Comparison of ENCODE assay signal across 15 cellular contexts in the genomic region with DNA sequence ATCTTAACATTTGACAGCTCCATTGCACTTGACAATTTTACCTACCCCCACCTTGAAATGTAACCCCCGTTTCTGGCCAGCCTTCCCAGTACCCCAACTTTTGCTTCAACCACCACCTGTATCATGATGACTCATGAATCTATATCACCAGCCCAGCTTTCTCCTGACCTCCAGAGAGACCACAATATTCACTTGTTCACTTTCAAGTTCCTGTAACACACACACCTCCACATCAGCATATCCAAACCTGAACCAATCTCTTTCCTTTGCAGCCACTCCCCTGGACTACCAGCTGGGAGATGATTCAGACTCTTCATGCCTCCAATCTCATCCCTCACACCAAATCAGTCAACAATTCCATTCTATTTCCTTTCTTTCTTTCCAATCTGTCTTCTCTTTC. TPM values are rescaled to one million over a fixed set of nuclear protein-coding genes. Genes with fewer than 3 reads are reported as not detected.
A peak's percentile ranks its signal among the peaks of the same experiment; 100 is the strongest.
DNase-seq lines count a peak whose midpoint lies in the region; ATAC-seq and TF ChIP-seq lines count a peak whose summit lies in the region.
"Had no signal": no experiment of that assay in that cellular context is flagged by ENCODE, and none has a peak within 500 bp of the region (broad histone marks: within the 10 kb centered on the region; RNA-seq: fewer than 3 reads in every experiment).

No MANE protein-coding gene starts in this region.

- H3K4me1 Mint-ChIP-seq in activated CD8-positive, alpha-beta T cell treated with anti-CD3 and anti-CD28 coated beads, Interleukin-2, amount 10 ng/mL, durations not matched to agents 7 days and 5 days (ENCODE audit: low read depth): peaks cover 48% of the 10 kb centered on the region
- H3K4me1 Mint-ChIP-seq: activated B cell treated with CpG ODN at 0.5 μM for 24 hours had no signal

- H3K9me3 Mint-ChIP-seq in activated CD8-positive, alpha-beta T cell treated with anti-CD3 and anti-CD28 coated beads, Interleukin-2, amount 10 ng/mL, durations not matched to agents 7 days and 5 days (ENCODE audit: insufficient read depth): no peaks in the 10 kb centered on the region
- H3K9me3 Mint-ChIP-seq: activated B cell treated with CpG ODN at 0.5 μM for 24 hours had no signal

- peak; percentile 41 for DNase-seq in Caki2 (ENCODE audit: low read depth)
- DNase-seq in GM19240 (ENCODE audit: insufficient read length, low spot score): peak; percentile 12
- no peak for DNase-seq in activated CD8-positive, alpha-beta T cell treated with anti-CD3 and anti-CD28 coated beads, Interleukin-2, amount 10 ng/mL, durations not matched to agents 7 days and 5 days
- peak; percentile 39 to 65 for DNase-seq in foreskin keratinocyte
- DNase-seq in NCI-H1092 (lab: John Stamatoyannopoulos, UW): no peak
- no peak for DNase-seq in SHP77 treated with DMSO at 0.1 percent for 48 hours (lab: John Stamatoyannopoulos, UW)
- no peak for DNase-seq in stimulated activated naive CD4-positive, alpha-beta T cell treated with Interleukin-2 at 50 U/mL for 16 hours (lab: John Stamatoyannopoulos, UW)
- no peak for DNase-seq in aorta
- DNase-seq: activated B cell treated with CpG ODN at 0.5 μM for 24 hours, brain microvascular endothelial cell, C1 segment of cervical spinal cord, NCI-H1417, PC-3, substantia nigra had no signal

- H3K4me3 Mint-ChIP-seq in activated CD8-positive, alpha-beta T cell treated with anti-CD3 and anti-CD28 coated beads, Interleukin-2, amount 10 ng/mL, durations not matched to agents 7 days and 5 days: no peak overlapping the region
- H3K4me3 Mint-ChIP-seq: activated B cell treated with CpG ODN at 0.5 μM for 24 hours had no signal

- ATAC-seq in activated CD8-positive, alpha-beta T cell treated with anti-CD3 and anti-CD28 coated beads, Interleukin-2, amount 10 ng/mL, durations not matched to agents 7 days and 5 days: peak; percentile 71
- ATAC-seq in foreskin keratinocyte (peak; percentile 34), aorta (ENCODE audit: low FRiP score) (no peak)
- ATAC-seq: PC-3 had no signal

- in situ Hi-C loops in Caki2 (cut with HindIII; ENCODE audit: low pct_unique_long_range_greater_than_20kb, low sequenced_read_pairs): no loop called here

- H3K36me3 ChIP-seq in aorta (ENCODE audit: control insufficient read depth in 1 of 2, insufficient read depth in 2 of 2, low read length in 1 of 2): peaks cover 4 to 8% of the 10 kb centered on the region in 2 donors

- no peaks in the 10 kb centered on the region for H3K9me3 ChIP-seq in aorta (ENCODE audit: control insufficient read depth, low read length)
- H3K9me3 ChIP-seq: prostate gland had no signal

- H3K27ac ChIP-seq in foreskin keratinocyte: no peak overlapping the region
- H3K27ac ChIP-seq in aorta (ENCODE audit: low read depth in 1 of 2, low read length in 2 of 2): no peak overlapping the region
- H3K27ac ChIP-seq: brain microvascular endothelial cell, prostate gland had no signal

- peaks cover 74% of the 10 kb centered on the region for H3K36me3 Mint-ChIP-seq in activated CD8-positive, alpha-beta T cell treated with anti-CD3 and anti-CD28 coated beads, Interleukin-2, amount 10 ng/mL, durations not matched to agents 7 days and 5 days (ENCODE audit: low read depth)

- TF ChIP-seq CTCF in foreskin keratinocyte (conservative IDR thresholded peaks at IDR 0.05): no peak

- H3K27me3 Mint-ChIP-seq in activated CD8-positive, alpha-beta T cell treated with anti-CD3 and anti-CD28 coated beads, Interleukin-2, amount 10 ng/mL, durations not matched to agents 7 days and 5 days (ENCODE audit: low read depth): no peaks in the 10 kb centered on the region
- H3K27me3 Mint-ChIP-seq: activated B cell treated with CpG ODN at 0.5 μM for 24 hours had no signal

- CTCF ChIA-PET in activated CD8-positive, alpha-beta T cell treated with anti-CD3 and anti-CD28 coated beads, Interleukin-2, amount 10 ng/mL, durations not matched to agents 7 days and 5 days (lab: Charles Lee): interaction anchor here (0.7 to 1.9 kb wide), 3 partner anchors 13 to 241 kb away, joined by 3 to 7 read pairs (median 5); a partner anchor contains a TSS

- 82% methylated on average over 1 of the region's 1 CpG for WGBS in aorta, 2 donors

- H3K4me3 ChIP-seq in aorta (ENCODE audit: low read length in 2 of 2): no peak overlapping the region
- H3K4me3 ChIP-seq: prostate gland had no signal

- POLR2A ChIA-PET in activated CD8-positive, alpha-beta T cell treated with anti-CD3 and anti-CD28 coated beads, Interleukin-2, amount 10 ng/mL, durations not matched to agents 7 days and 5 days (lab: Charles Lee): interaction anchor here (1.0 kb wide), 1 partner anchor 29 kb away, joined by 3 read pairs; no protein-coding TSS in a partner anchor

- intact Hi-C loops in aorta (cut with DNase I): no loop called here

- peak overlapping the region; percentile 29 for H3K27ac Mint-ChIP-seq in activated CD8-positive, alpha-beta T cell treated with anti-CD3 and anti-CD28 coated beads, Interleukin-2, amount 10 ng/mL, durations not matched to agents 7 days and 5 days
- H3K27ac Mint-ChIP-seq: activated B cell treated with CpG ODN at 0.5 μM for 24 hours had no signal

- H3K4me1 ChIP-seq in foreskin keratinocyte: no peaks in the 10 kb centered on the region
- no peaks in the 10 kb centered on the region for H3K4me1 ChIP-seq in aorta (ENCODE audit: control insufficient read depth in 1 of 2, insufficient read depth in 2 of 2, low read length in 2 of 2)
- H3K4me1 ChIP-seq: prostate gland had no signal

- no peaks in the 10 kb centered on the region for H3K27me3 ChIP-seq in foreskin keratinocyte
- H3K27me3 ChIP-seq in aorta (ENCODE audit: control insufficient read depth in 1 of 2, insufficient read depth in 2 of 2, low read length in 1 of 2): no peaks in the 10 kb centered on the region
- H3K27me3 ChIP-seq: brain microvascular endothelial cell had no signal

RNA-seq across cellular contexts. Expression of a gene that starts 8.0 kb away (rescaled TPM):
- total RNA-seq in Caki2 (2014; rRNA removed; shearing (Covaris generic); ENCODE audit: low replicate concordance): 5.8 and 20.3 TPM in 2 replicates
- total RNA-seq in activated CD8-positive, alpha-beta T cell treated with anti-CD3 and anti-CD28 coated beads, Interleukin-2, amount 10 ng/mL, durations not matched to agents 7 days and 5 days: 10 to 100 TPM; 49.8 to 55.9 TPM
- 18.5 and 19.9 TPM in 2 replicates for total RNA-seq in foreskin keratinocyte
- polyA plus RNA-seq in foreskin keratinocyte: 19.1 and 22.0 TPM in 2 replicates
- 10 to 100 TPM; 34.8 to 67.3 TPM for total RNA-seq in aorta
- polyA plus RNA-seq in aorta: 10 to 100 TPM; 16.2 to 28.1 TPM

RNA-seq across cellular contexts. Expression of a gene that starts 8.2 kb away (rescaled TPM):
- total RNA-seq in Caki2 (2014; rRNA removed; shearing (Covaris generic); ENCODE audit: low replicate concordance): 7.8 and 28.3 TPM in 2 replicates
- total RNA-seq in activated CD8-positive, alpha-beta T cell treated with anti-CD3 and anti-CD28 coated beads, Interleukin-2, amount 10 ng/mL, durations not matched to agents 7 days and 5 days: 10 to 100 TPM; 18.7 to 23.1 TPM
- total RNA-seq in foreskin keratinocyte: 9.4 and 13.5 TPM in 2 replicates
- polyA plus RNA-seq in foreskin keratinocyte: 10.5 and 11.5 TPM in 2 replicates
- 1 to 10 TPM; 7.4 to 9.5 TPM for total RNA-seq in aorta
- 1 to 10 TPM; 4.5 to 5.6 TPM for polyA plus RNA-seq in aorta

RNA-seq across cellular contexts. Expression of a gene that starts 40.7 kb away (rescaled TPM):
- 23.9 and 29.1 TPM in 2 replicates for total RNA-seq in Caki2 (2014; rRNA removed; shearing (Covaris generic); ENCODE audit: low replicate concordance)
- total RNA-seq in activated CD8-positive, alpha-beta T cell treated with anti-CD3 and anti-CD28 coated beads, Interleukin-2, amount 10 ng/mL, durations not matched to agents 7 days and 5 days: 10 to 100 TPM; 36.0 to 36.6 TPM
- total RNA-seq in foreskin keratinocyte: 48.4 and 55.4 TPM in 2 replicates
- polyA plus RNA-seq in foreskin keratinocyte: 21.6 and 27.8 TPM in 2 replicates
- total RNA-seq in aorta: 10 to 100 TPM; 18.5 to 21.8 TPM
- 10 to 100 TPM in 1 of 2 donors, 1 to 10 TPM in 1; 8.8 to 10.7 TPM for polyA plus RNA-seq in aorta

RNA-seq across cellular contexts. Expression of a gene that starts 41.7 kb away (rescaled TPM):
- total RNA-seq in Caki2 (2014; rRNA removed; shearing (Covaris generic); ENCODE audit: low replicate concordance): 16.9 and 26.1 TPM in 2 replicates
- 10 to 100 TPM; 65.9 to 67.8 TPM for total RNA-seq in activated CD8-positive, alpha-beta T cell treated with anti-CD3 and anti-CD28 coated beads, Interleukin-2, amount 10 ng/mL, durations not matched to agents 7 days and 5 days
- 26.5 and 27.0 TPM in 2 replicates for total RNA-seq in foreskin keratinocyte
- polyA plus RNA-seq in foreskin keratinocyte: 18.7 and 18.8 TPM in 2 replicates
- 10 to 100 TPM; 48.2 to 87.4 TPM for total RNA-seq in aorta
- 100 to 1,000 TPM in 1 of 2 donors, 10 to 100 TPM in 1; 24.9 to 173 TPM for polyA plus RNA-seq in aorta

Comparison
In these comparisons a context has a peak if more than half of its experiments do, and no peak if none do; other contexts are left out.
1. DNase-seq: peak in Caki2 (single experiment), GM19240 (single experiment) and foreskin keratinocyte (2 of 2); none in activated CD8-positive, alpha-beta T cell treated with anti-CD3 and anti-CD28 coated beads, Interleukin-2, amount 10 ng/mL, durations not matched to agents 7 days and 5 days (single experiment), NCI-H1092 (single experiment), SHP77 treated with DMSO at 0.1 percent for 48 hours (single experiment), stimulated activated naive CD4-positive, alpha-beta T cell treated with Interleukin-2 at 50 U/mL for 16 hours (single experiment) and aorta (0 of 2).